In the genomic region with DNA sequence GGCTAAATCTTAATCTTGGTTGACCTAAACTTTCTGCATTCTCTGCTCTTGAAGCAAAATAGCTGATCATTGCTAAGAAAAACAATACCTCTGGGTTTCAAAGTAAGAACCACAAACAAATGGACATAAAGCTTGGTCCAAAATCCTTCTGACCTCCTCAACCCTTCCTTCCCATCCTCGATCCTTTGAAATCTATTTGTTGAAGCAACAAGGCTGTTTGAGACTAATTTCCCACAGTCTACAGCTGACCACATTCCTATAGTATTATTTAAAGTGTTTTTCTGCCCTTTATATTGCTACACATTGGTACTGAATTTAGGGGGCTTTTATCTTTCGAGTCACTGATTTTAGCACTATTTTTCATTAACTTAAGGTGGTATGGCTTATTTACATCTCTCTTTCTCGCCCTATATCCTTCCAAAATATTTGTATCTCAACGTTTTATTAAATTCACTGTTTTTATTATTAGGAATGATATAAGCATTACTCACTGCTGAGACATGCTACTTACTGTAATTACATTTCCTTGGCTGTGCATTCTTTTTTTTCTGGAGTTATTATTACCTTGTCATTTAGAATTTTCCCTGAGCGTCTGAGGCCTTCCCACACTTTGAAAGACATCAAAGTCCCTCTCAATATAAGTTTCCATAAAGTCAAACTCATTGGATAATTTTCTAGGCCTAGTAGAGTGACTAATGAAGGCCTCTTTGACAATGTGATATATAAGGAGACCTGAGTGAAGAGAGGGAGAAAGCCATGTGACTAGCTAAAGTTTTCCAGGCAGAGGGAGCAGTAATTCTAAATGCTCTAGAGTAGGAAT, we compare ENCODE assay signal across 23 cellular contexts.
"Had no signal": no experiment of that assay in that cellular context is flagged by ENCODE, and none has a peak within 500 bp of the region (broad histone marks: within the 10 kb centered on the region; RNA-seq: fewer than 3 reads in every experiment).

No MANE protein-coding gene starts in this region.

- H3K9me3 Mint-ChIP-seq: activated CD4-positive, alpha-beta T cell treated with anti-CD3 and anti-CD28 coated beads, Interleukin-2, amount 10 ng/mL, durations not matched to agents 7 days and 5 days; activated CD8-positive, alpha-beta T cell treated with anti-CD3 and anti-CD28 coated beads for 36 hours; activated naive CD4-positive, alpha-beta T cell treated with anti-CD3 and anti-CD28 coated beads, Interleukin-2, amount 50 U/mL, for 24 hours; central memory CD8-positive, alpha-beta T cell; naive thymus-derived CD4-positive, alpha-beta T cell; neural crest cell; T-cell; T-helper 2 cell treated with Interferon-gamma antibody and Interleukin-4, amounts not matched to agents 5 μg/mL and 100 μg/mL, for 36 hours had no signal

- H3K27ac Mint-ChIP-seq: activated CD4-positive, alpha-beta T cell treated with anti-CD3 and anti-CD28 coated beads, Interleukin-2, amount 10 ng/mL, durations not matched to agents 7 days and 5 days; activated CD8-positive, alpha-beta T cell treated with anti-CD3 and anti-CD28 coated beads for 36 hours; activated naive CD4-positive, alpha-beta T cell treated with anti-CD3 and anti-CD28 coated beads, Interleukin-2, amount 50 U/mL, for 24 hours; naive thymus-derived CD4-positive, alpha-beta T cell; T-cell; T-helper 2 cell treated with Interferon-gamma antibody and Interleukin-4, amounts not matched to agents 5 μg/mL and 100 μg/mL, for 36 hours had no signal

- H3K27me3 Mint-ChIP-seq: activated CD4-positive, alpha-beta T cell treated with anti-CD3 and anti-CD28 coated beads, Interleukin-2, amount 10 ng/mL, durations not matched to agents 7 days and 5 days; activated CD8-positive, alpha-beta T cell treated with anti-CD3 and anti-CD28 coated beads for 36 hours; activated naive CD4-positive, alpha-beta T cell treated with anti-CD3 and anti-CD28 coated beads, Interleukin-2, amount 50 U/mL, for 24 hours; central memory CD8-positive, alpha-beta T cell; naive thymus-derived CD4-positive, alpha-beta T cell; T-cell had no signal

- ATAC-seq: activated CD8-positive, alpha-beta T cell treated with anti-CD3 and anti-CD28 coated beads for 36 hours; left lobe of liver; lower lobe of right lung; naive thymus-derived CD4-positive, alpha-beta T cell; T-cell had no signal

- H3K4me1 ChIP-seq: breast epithelium, lower lobe of right lung, upper lobe of left lung had no signal

- H3K27me3 ChIP-seq: breast epithelium, upper lobe of left lung had no signal

- H3K27ac ChIP-seq: breast epithelium, coronary artery, lower lobe of right lung, thoracic aorta, upper lobe of left lung, WERI-Rb-1 had no signal

- H3K4me3 ChIP-seq: breast epithelium, coronary artery, lower lobe of right lung, thoracic aorta, upper lobe of left lung had no signal

- DNase-seq: activated CD4-positive, alpha-beta T cell treated with anti-CD3 and anti-CD28 coated beads, Interleukin-2, amount 10 ng/mL, durations not matched to agents 7 days and 5 days; activated CD4-positive, CD25-positive, alpha-beta regulatory T cell treated with anti-CD3 and anti-CD28 coated beads, Interleukin-2, amount 50 U/mL, for 72 hours; activated CD8-positive, alpha-beta T cell treated with anti-CD3 and anti-CD28 coated beads for 36 hours; activated gamma-delta T cell treated with Interleukin-2 at 50 U/mL for 16 hours; activated T-cell treated with anti-CD3 and anti-CD28 coated beads, Interleukin-2, amount 50 U/mL, for 1 hour; aorta; erythroblast; lower lobe of right lung; naive thymus-derived CD4-positive, alpha-beta T cell; retina; stimulated activated CD4-positive, alpha-beta T cell treated with anti-CD3 and anti-CD28 coated beads, Interleukin-4, amount 100 ng/mL, for 24 hours; stimulated activated naive CD4-positive, alpha-beta T cell treated with Interleukin-2 at 50 U/mL for 16 hours; T-cell; upper lobe of left lung; WERI-Rb-1 had no signal

- H3K4me1 Mint-ChIP-seq: activated CD4-positive, alpha-beta T cell treated with anti-CD3 and anti-CD28 coated beads, Interleukin-2, amount 10 ng/mL, durations not matched to agents 7 days and 5 days; activated naive CD4-positive, alpha-beta T cell treated with anti-CD3 and anti-CD28 coated beads, Interleukin-2, amount 50 U/mL, for 24 hours; central memory CD8-positive, alpha-beta T cell; naive thymus-derived CD4-positive, alpha-beta T cell; neural crest cell; T-cell had no signal

- H3K9me3 ChIP-seq: breast epithelium, lower lobe of right lung, thoracic aorta, upper lobe of left lung had no signal

- H3K4me3 Mint-ChIP-seq: activated CD4-positive, alpha-beta T cell treated with anti-CD3 and anti-CD28 coated beads, Interleukin-2, amount 10 ng/mL, durations not matched to agents 7 days and 5 days; activated CD8-positive, alpha-beta T cell treated with anti-CD3 and anti-CD28 coated beads for 36 hours; activated naive CD4-positive, alpha-beta T cell treated with anti-CD3 and anti-CD28 coated beads, Interleukin-2, amount 50 U/mL, for 24 hours; central memory CD8-positive, alpha-beta T cell; naive thymus-derived CD4-positive, alpha-beta T cell; neural crest cell; T-cell; T-helper 2 cell treated with Interferon-gamma antibody and Interleukin-4, amounts not matched to agents 5 μg/mL and 100 μg/mL, for 36 hours had no signal
